8 cellular contexts compared by ENCODE assay signal in genomic region chr7:44489955-44490350, GRCh38. TPM values are rescaled to one million over a fixed set of nuclear protein-coding genes. Genes with fewer than 3 reads are reported as not detected.
DNase-seq lines count a peak whose midpoint lies in the region; ATAC-seq, FAIRE-seq and TF ChIP-seq lines count a peak whose summit lies in the region.

No MANE protein-coding gene starts in this region.

- peak overlapping the region; percentile 96 for H3K27ac Mint-ChIP-seq in stimulated activated naive B cell treated with anti-CD40 and anti-IgM and Interleukin-4, amounts not matched to agents 10 μg/mL and 1 μg/mL and 100 μg/mL, for 72 hours

- peaks cover 11 to 26% of the 10 kb centered on the region in 2 donors for H3K36me3 Mint-ChIP-seq in stimulated activated naive B cell treated with anti-CD40 and anti-IgM and Interleukin-4, amounts not matched to agents 10 μg/mL and 1 μg/mL and 100 μg/mL, for 72 hours

- FAIRE-seq in GM12891 (lab: Jason Lieb, UNC), result no peak

- no peaks in the 10 kb centered on the region for H3K9me3 Mint-ChIP-seq in stimulated activated naive B cell treated with anti-CD40 and anti-IgM and Interleukin-4, amounts not matched to agents 10 μg/mL and 1 μg/mL and 100 μg/mL, for 72 hours

- TF ChIP-seq CTCF in astrocyte of the spinal cord (IDR thresholded peaks at IDR 0.05; ENCODE audit: low read depth, low read length), result no peak

- peak overlapping the region; percentile 86 for H3K4me3 ChIP-seq in astrocyte of the spinal cord (ENCODE audit: low read depth, low read length)

- peaks cover 28 to 47% of the 10 kb centered on the region in 2 donors for H3K4me1 Mint-ChIP-seq in stimulated activated naive B cell treated with anti-CD40 and anti-IgM and Interleukin-4, amounts not matched to agents 10 μg/mL and 1 μg/mL and 100 μg/mL, for 72 hours

- peaks cover 4 to 8% of the 10 kb centered on the region in 2 donors for H3K27me3 Mint-ChIP-seq in stimulated activated naive B cell treated with anti-CD40 and anti-IgM and Interleukin-4, amounts not matched to agents 10 μg/mL and 1 μg/mL and 100 μg/mL, for 72 hours

- in situ Hi-C loops in astrocyte of the spinal cord (cut with HindIII; ENCODE audit: low sequenced_read_pairs), result no loop called here

- peak; percentile 19 for ATAC-seq in HG02938 (IDR thresholded peaks at IDR 0.05; ENCODE audit: unreplicated experiment)
- peak; percentile 38 for ATAC-seq in stimulated activated naive B cell treated with anti-CD40 and anti-IgM and Interleukin-4, amounts not matched to agents 10 μg/mL and 1 μg/mL and 100 μg/mL, for 72 hours (replicated peaks)

- peak in 3 of 4 experiments; percentile 9 to 15 (median 9) for DNase-seq in stimulated activated CD4-positive, alpha-beta T cell treated with anti-CD3 and anti-CD28 coated beads, Interleukin-1b, Interleukin-23, amount 100 ng/mL, for 24 hours (ENCODE audit: low read depth in 4 of 4, low spot score in 1 of 4)
- no peak for DNase-seq in stimulated activated CD4-positive, alpha-beta T cell treated with anti-CD3 and anti-CD28 coated beads, Interleukin-12 subunit alpha, Interleukin-12 subunit beta, amount 100 ng/mL, for 4 hours
- DNase-seq in OCI-M1 (lab: John Stamatoyannopoulos, UW) (peak; percentile 39), astrocyte of the spinal cord (ENCODE audit: low read depth, low spot score) (peak; percentile 44), iris pigment epithelial cell (ENCODE audit: low read depth) (peak; percentile 42), GM12891 (ENCODE audit: insufficient read length, low spot score) (no peak)
- no peak for DNase-seq in stimulated activated naive B cell treated with anti-CD40 and anti-IgM and Interleukin-4, amounts not matched to agents 10 μg/mL and 1 μg/mL and 100 μg/mL, for 72 hours

- TF ChIP-seq POLR2A in GM12891 (IDR thresholded peaks at IDR 0.05; ENCODE audit: low read depth, low read length), result no peak

- H3K4me3 Mint-ChIP-seq in stimulated activated naive B cell treated with anti-CD40 and anti-IgM and Interleukin-4, amounts not matched to agents 10 μg/mL and 1 μg/mL and 100 μg/mL, for 72 hours, result peak overlapping the region; percentile 87 to 92

TF ChIP-seq in GM12891, 5 proteins besides CTCF, POLR2A, EP300 and RAD21:
- no peak for TF ChIP-seq POLR2AphosphoS5 (IDR thresholded peaks at IDR 0.05; ENCODE audit: low read depth, low read length)
- TF ChIP-seq TAF1 (IDR thresholded peaks at IDR 0.05; ENCODE audit: low read depth, low read length), result no peak
- no peak for TF ChIP-seq SPI1 (IDR thresholded peaks at IDR 0.05; ENCODE audit: low read depth, low read length)
- TF ChIP-seq POU2F2 (IDR thresholded peaks at IDR 0.05; ENCODE audit: low read depth, low read length), result no peak
- TF ChIP-seq PAX5 (IDR thresholded peaks at IDR 0.05; ENCODE audit: insufficient read depth, low read length, severe bottlenecking), result no peak
TF ChIP-seq in GM12891: peak in this region for 0.

RNA-seq across cellular contexts. Expression of gene NUDCD3, which starts 0.5 kb away (rescaled TPM):
- polyA plus RNA-seq in GM12891 (2012; ENCODE audit: low read depth, missing spikeins), result 36.8 TPM

RNA-seq across cellular contexts. Expression of gene NPC1L1, which starts 51.2 kb away (rescaled TPM):
- 0.04 TPM for polyA plus RNA-seq in GM12891 (2012; ENCODE audit: low read depth, missing spikeins)

Comparison
In these comparisons a context has a peak if more than half of its experiments do, and no peak if none do; other contexts are left out.
1. DNase-seq: peak in stimulated activated CD4-positive, alpha-beta T cell treated with anti-CD3 and anti-CD28 coated beads, Interleukin-1b, Interleukin-23, amount 100 ng/mL, for 24 hours (3 of 4), OCI-M1 (single experiment), astrocyte of the spinal cord (single experiment) and iris pigment epithelial cell (single experiment); none in stimulated activated CD4-positive, alpha-beta T cell treated with anti-CD3 and anti-CD28 coated beads, Interleukin-12 subunit alpha, Interleukin-12 subunit beta, amount 100 ng/mL, for 4 hours (single experiment), stimulated activated naive B cell treated with anti-CD40 and anti-IgM and Interleukin-4, amounts not matched to agents 10 μg/mL and 1 μg/mL and 100 μg/mL, for 72 hours (single experiment) and GM12891 (single experiment).